In genomic region chr9:1046639-1047604, GRCh38 we compare ENCODE assay signal across 1 cellular context.
TF ChIP-seq lines count a peak whose summit lies in the region.

No MANE protein-coding gene starts in this region.

TF ChIP-seq in SK-N-SH, 30 proteins besides CTCF, POLR2A, EP300 and RAD21 (continued from another document):
- TF ChIP-seq ZBTB33 (IDR thresholded peaks at IDR 0.05; ENCODE audit: borderline replicate concordance, low read depth) = no peak
- no peak for TF ChIP-seq NRF1 (IDR thresholded peaks at IDR 0.05; ENCODE audit: low read depth, low read length)
- no peak for TF ChIP-seq TAF1 (IDR thresholded peaks at IDR 0.05; ENCODE audit: borderline replicate concordance, low read depth, low read length)
- TF ChIP-seq REST (IDR thresholded peaks at IDR 0.05; ENCODE audit: low read depth, low read length) = no peak
- TF ChIP-seq POLR2AphosphoS5 (IDR thresholded peaks at IDR 0.05; ENCODE audit: low read depth, low read length) = no peak
- no peak for TF ChIP-seq RFX5 (IDR thresholded peaks at IDR 0.05; ENCODE audit: low read length)
- no peak for TF ChIP-seq MXI1 (IDR thresholded peaks at IDR 0.05; ENCODE audit: low read depth, low read length)
- no peak for TF ChIP-seq YY1 (IDR thresholded peaks at IDR 0.05; ENCODE audit: low read depth)
- TF ChIP-seq CHD2 (IDR thresholded peaks at IDR 0.05; ENCODE audit: low read length, partially characterized antibody) = no peak
- no peak for TF ChIP-seq MEF2A (IDR thresholded peaks at IDR 0.05; ENCODE audit: borderline replicate concordance, low read depth)
- TF ChIP-seq MAX (IDR thresholded peaks at IDR 0.05; ENCODE audit: low read depth) = no peak
- no peak for TF ChIP-seq TEAD4 (IDR thresholded peaks at IDR 0.05; ENCODE audit: borderline replicate concordance, insufficient read depth)
- TF ChIP-seq USF2 (IDR thresholded peaks at IDR 0.05; ENCODE audit: borderline replicate concordance, low read depth, low read length) = no peak
- TF ChIP-seq JUND (IDR thresholded peaks at IDR 0.05) = no peak
